24 cellular contexts compared by ENCODE assay signal in genomic region chr4:16687845-16688244, GRCh38.
DNase-seq lines count a peak whose midpoint lies in the region; ATAC-seq, FAIRE-seq and TF ChIP-seq lines count a peak whose summit lies in the region.
"Had no signal": no experiment of that assay in that cellular context is flagged by ENCODE, and none has a peak within 500 bp of the region (broad histone marks: within the 10 kb centered on the region; RNA-seq: fewer than 3 reads in every experiment).

No MANE protein-coding gene starts in this region.

- no peaks in the 10 kb centered on the region for H3K9me3 Mint-ChIP-seq in astrocyte (ENCODE audit: unreplicated experiment)

- peaks cover 20% of the 10 kb centered on the region for H3K4me1 Mint-ChIP-seq in astrocyte (ENCODE audit: low read depth, unreplicated experiment)
- H3K4me1 Mint-ChIP-seq: CD4-positive, CD25-positive, alpha-beta regulatory T cell; CD8-positive, alpha-beta memory T cell had no signal

- DNase-seq in ELR (ENCODE audit: low read depth) (peak; percentile 26), PC-3 (peak; percentile 61), astrocyte (ENCODE audit: low read depth) (peak; percentile 68), fibroblast of mammary gland (ENCODE audit: low read depth) (peak; percentile 34), NK-92 (lab: John Stamatoyannopoulos, UW; ENCODE audit: unreplicated experiment) (no peak)
- DNase-seq: 8988T; BE2C; C1 segment of cervical spinal cord; CD4-positive, CD25-positive, alpha-beta regulatory T cell; CD8-positive, alpha-beta memory T cell; COR-L47; DMS 273 treated with DMSO at 0.1 percent for 48 hours; DMS53; DND-41; EL; GDM1; HCEC 1CT; KG1 had no signal

- intact Hi-C loops in PC-3 (cut with micrococcal nuclease), result no loop called here

- no peaks in the 10 kb centered on the region for H3K36me3 ChIP-seq in PC-3 (ENCODE audit: low read depth, low read length)
- no peaks in the 10 kb centered on the region for H3K36me3 ChIP-seq in astrocyte (ENCODE audit: insufficient read depth, low read length)
- H3K36me3 ChIP-seq: BE2C had no signal

- H3K9ac ChIP-seq in PC-3 (ENCODE audit: low read length) (no peak overlapping the region), astrocyte (ENCODE audit: low read length) (no peak overlapping the region)

- H3K79me2 ChIP-seq in PC-3 (ENCODE audit: low read length) (no peaks in the 10 kb centered on the region), astrocyte (ENCODE audit: insufficient read depth, low read length) (no peaks in the 10 kb centered on the region)

- CTCF ChIA-PET in PC-3 (lab: Charles Lee), result no interaction called here

- H3K4me2 ChIP-seq in PC-3 (ENCODE audit: low read length), result no peak overlapping the region
- no peak overlapping the region for H3K4me2 ChIP-seq in astrocyte (ENCODE audit: low read length)

- ATAC-seq in PC-3 (no peak), GM21447 (IDR thresholded peaks at IDR 0.05; ENCODE audit: unreplicated experiment) (no peak), HG02610 (IDR thresholded peaks at IDR 0.05; ENCODE audit: unreplicated experiment) (no peak), GM19455 (IDR thresholded peaks at IDR 0.05; ENCODE audit: unreplicated experiment) (no peak)
- ATAC-seq: HepG2 had no signal

- peaks cover 2% of the 10 kb centered on the region for H3K36me3 Mint-ChIP-seq in astrocyte (ENCODE audit: low read depth, unreplicated experiment)
- H3K36me3 Mint-ChIP-seq: CD4-positive, CD25-positive, alpha-beta regulatory T cell; CD8-positive, alpha-beta memory T cell had no signal

- H3K9me3 ChIP-seq in PC-3 (ENCODE audit: low read length) (no peaks in the 10 kb centered on the region), astrocyte (ENCODE audit: insufficient read depth, low read depth, low read length) (no peaks in the 10 kb centered on the region)
- H3K9me3 ChIP-seq: BE2C had no signal

- no peaks in the 10 kb centered on the region for H3K27me3 Mint-ChIP-seq in astrocyte (ENCODE audit: low read depth, unreplicated experiment)
- H3K27me3 Mint-ChIP-seq: CD4-positive, CD25-positive, alpha-beta regulatory T cell had no signal

- H3K9me2 ChIP-seq in PC-3 (replicated peaks; ENCODE audit: low read length), result no peaks in the 10 kb centered on the region

- no peak overlapping the region for H3K27ac Mint-ChIP-seq in astrocyte (ENCODE audit: unreplicated experiment)
- H3K27ac Mint-ChIP-seq: CD4-positive, CD25-positive, alpha-beta regulatory T cell; CD8-positive, alpha-beta memory T cell had no signal

- H3K4me1 ChIP-seq in PC-3 (ENCODE audit: insufficient read depth, low read length), result peaks cover 17% of the 10 kb centered on the region
- H3K4me1 ChIP-seq in astrocyte (ENCODE audit: insufficient read depth, low read length), result peaks cover 35% of the 10 kb centered on the region

- BruUV-seq in PC-3 (replicated peaks; lab: Mats Ljungman, UMichigan), result no TSS peak

- no peak overlapping the region for H2AFZ ChIP-seq in PC-3 (ENCODE audit: low read length)
- H2AFZ ChIP-seq in astrocyte (ENCODE audit: low read depth, low read length), result no peak overlapping the region

- H3K4me3 ChIP-seq in PC-3 (ENCODE audit: low read length), result no peak overlapping the region
- no peak overlapping the region for H3K4me3 ChIP-seq in astrocyte (ENCODE audit: insufficient read depth, low read depth, low read length)
- H3K4me3 ChIP-seq in fibroblast of mammary gland (ENCODE audit: control insufficient read depth, low read depth, low read length), result no peak overlapping the region

- H3K27me3 ChIP-seq in PC-3 (ENCODE audit: low read length) (peaks cover 12% of the 10 kb centered on the region; the same call in 1 of the 2 replicates), astrocyte (ENCODE audit: insufficient read depth, low read length) (no peaks in the 10 kb centered on the region)
- H3K27me3 ChIP-seq: BE2C had no signal

- no peak overlapping the region for H3K4me3 Mint-ChIP-seq in astrocyte (ENCODE audit: unreplicated experiment)
- H3K4me3 Mint-ChIP-seq: CD4-positive, CD25-positive, alpha-beta regulatory T cell; CD8-positive, alpha-beta memory T cell had no signal

- H3K27ac ChIP-seq in PC-3 (ENCODE audit: low read length) (no peak overlapping the region), astrocyte (ENCODE audit: low read depth, low read length) (no peak overlapping the region)

- TF ChIP-seq CTCF in PC-3 (conservative IDR thresholded peaks at IDR 0.05; ENCODE audit: low read depth, low read length), result no peak
- no peak for TF ChIP-seq CTCF in astrocyte (IDR thresholded peaks at IDR 0.05; ENCODE audit: insufficient read depth, low read depth, low read length)
- no peak for TF ChIP-seq CTCF in fibroblast of mammary gland (conservative IDR thresholded peaks at IDR 0.05; ENCODE audit: control insufficient read depth, insufficient read depth, low read depth, low read length)

- peak; percentile 5 for FAIRE-seq in astrocyte (lab: Jason Lieb, UNC)
- FAIRE-seq: GM12892, GM18507, HepG2 had no signal

- H4K20me1 ChIP-seq in PC-3 (ENCODE audit: low read length) (no peaks in the 10 kb centered on the region), astrocyte (ENCODE audit: insufficient read depth, low read length) (no peaks in the 10 kb centered on the region)

- POLR2A ChIA-PET in PC-3 (lab: Charles Lee; ENCODE audit: unreplicated experiment), result no interaction called here

- H3F3A ChIP-seq in PC-3 (ENCODE audit: low read length, unreplicated experiment), result no peaks in the 10 kb centered on the region
